Comparison of ENCODE assay signal across 22 cellular contexts in genomic region chr13:57925250-57925649, GRCh38.
DNase-seq lines count a peak whose midpoint lies in the region; ATAC-seq and TF ChIP-seq lines count a peak whose summit lies in the region.
"Had no signal": no experiment of that assay in that cellular context is flagged by ENCODE, and none has a peak within 500 bp of the region (broad histone marks: within the 10 kb centered on the region; RNA-seq: fewer than 3 reads in every experiment).

No MANE protein-coding gene starts in this region.

- H3K36me3 ChIP-seq in breast epithelium, result no peaks in the 10 kb centered on the region
- H3K36me3 ChIP-seq in OCI-LY3 (replicated peaks; ENCODE audit: low read depth, low read length), result no peaks in the 10 kb centered on the region
- H3K36me3 ChIP-seq in lower lobe of right lung, result no peaks in the 10 kb centered on the region
- H3K36me3 ChIP-seq: thoracic aorta had no signal

- no peak overlapping the region for H3K27ac Mint-ChIP-seq in MCF 10A (ENCODE audit: low read depth, unreplicated experiment)
- no peak overlapping the region for H3K27ac Mint-ChIP-seq in activated T-cell treated with anti-CD3 and anti-CD28 coated beads, Interleukin-2, amount 50 U/mL, for 24 hours
- H3K27ac Mint-ChIP-seq: activated T-helper 17 cell treated with anti-CD3 and anti-CD28 coated beads, Interleukin-2, amount 50 U/mL, for 72 hours; CD4-positive, alpha-beta memory T cell; nephron; stimulated activated memory B cell treated with anti-CD40 and anti-IgM and Interleukin-4, amounts not matched to agents 10 μg/mL and 1 μg/mL and 100 μg/mL, for 72 hours had no signal

- no peak overlapping the region for H3K27ac ChIP-seq in breast epithelium
- no peak overlapping the region for H3K27ac ChIP-seq in OCI-LY3 (ENCODE audit: low read length)
- no peak overlapping the region for H3K27ac ChIP-seq in lower lobe of right lung
- H3K27ac ChIP-seq: GM23248, thoracic aorta had no signal

- TF ChIP-seq CTCF in MCF 10A (IDR thresholded peaks at IDR 0.05; ENCODE audit: unreplicated experiment) (peak; percentile 8), breast epithelium (IDR thresholded peaks at IDR 0.05) (no peak), OCI-LY3 (IDR thresholded peaks at IDR 0.05; ENCODE audit: low read depth, low read length) (peak; percentile 57), epithelial cell of esophagus (IDR thresholded peaks at IDR 0.05; ENCODE audit: insufficient read depth, low read depth, low read length, missing control alignments) (no peak), retinal pigment epithelial cell (conservative IDR thresholded peaks at IDR 0.05; ENCODE audit: low read depth, low read length) (peak; percentile 21), lower lobe of right lung (IDR thresholded peaks at IDR 0.05) (no peak)

- no TSS peak for BruUV-seq in MCF 10A (replicated peaks; lab: Mats Ljungman, UMichigan)

- no peaks in the 10 kb centered on the region for H3K27me3 ChIP-seq in breast epithelium
- H3K27me3 ChIP-seq in OCI-LY3 (ENCODE audit: low read depth, low read length), result no peaks in the 10 kb centered on the region
- H3K27me3 ChIP-seq in lower lobe of right lung (ENCODE audit: low read depth), result no peaks in the 10 kb centered on the region

- peak; percentile 20 for DNase-seq in MCF 10A (ENCODE audit: unreplicated experiment)
- DNase-seq in breast epithelium (ENCODE audit: low spot score in 2 of 2), result no peak
- peak; percentile 2 for DNase-seq in epithelial cell of esophagus (ENCODE audit: low read depth)
- no peak for DNase-seq in retinal pigment epithelial cell (ENCODE audit: low read depth)
- no peak for DNase-seq in lower lobe of right lung
- DNase-seq in globus pallidus (ENCODE audit: low spot score), result no peak
- DNase-seq in activated T-cell treated with anti-CD3 and anti-CD28 coated beads, Interleukin-2, amount 50 U/mL, for 24 hours, result no peak
- DNase-seq: ACHN; CD4-positive, alpha-beta memory T cell; effector CD8-positive, alpha-beta T cell; GM23248; head of caudate nucleus; mesendoderm; NCI-H146; NCI-H226; stimulated activated CD4-positive, alpha-beta T cell treated with anti-CD3 and anti-CD28 coated beads, Interleukin-15, amount 100 ng/mL, for 24 hours; T1000 had no signal

- no peak for TF ChIP-seq POLR2A in breast epithelium (IDR thresholded peaks at IDR 0.05)

- H3K9me3 ChIP-seq in breast epithelium (no peaks in the 10 kb centered on the region), OCI-LY3 (ENCODE audit: insufficient read depth, low read length) (no peaks in the 10 kb centered on the region), lower lobe of right lung (no peaks in the 10 kb centered on the region)
- H3K9me3 ChIP-seq: thoracic aorta had no signal

- intact Hi-C loops in MCF 10A (cut with micrococcal nuclease), result no loop called here
- intact Hi-C loops in breast epithelium (cut with DNase I; ENCODE audit: low total_unique reads), result no loop called here
- intact Hi-C loops in lower lobe of right lung (cut with DNase I), result no loop called here

- H3K36me3 Mint-ChIP-seq in MCF 10A (ENCODE audit: insufficient read depth, unreplicated experiment), result no peaks in the 10 kb centered on the region
- H3K36me3 Mint-ChIP-seq in activated T-cell treated with anti-CD3 and anti-CD28 coated beads, Interleukin-2, amount 50 U/mL, for 24 hours (ENCODE audit: low read depth), result no peaks in the 10 kb centered on the region
- H3K36me3 Mint-ChIP-seq: CD4-positive, alpha-beta memory T cell; stimulated activated memory B cell treated with anti-CD40 and anti-IgM and Interleukin-4, amounts not matched to agents 10 μg/mL and 1 μg/mL and 100 μg/mL, for 72 hours had no signal

- H3K4me1 Mint-ChIP-seq in MCF 10A (ENCODE audit: insufficient read depth, unreplicated experiment), result no peaks in the 10 kb centered on the region
- no peaks in the 10 kb centered on the region for H3K4me1 Mint-ChIP-seq in activated T-cell treated with anti-CD3 and anti-CD28 coated beads, Interleukin-2, amount 50 U/mL, for 24 hours (ENCODE audit: low read depth)
- H3K4me1 Mint-ChIP-seq: activated T-helper 17 cell treated with anti-CD3 and anti-CD28 coated beads, Interleukin-2, amount 50 U/mL, for 72 hours; CD4-positive, alpha-beta memory T cell; nephron; stimulated activated memory B cell treated with anti-CD40 and anti-IgM and Interleukin-4, amounts not matched to agents 10 μg/mL and 1 μg/mL and 100 μg/mL, for 72 hours had no signal

- no peaks in the 10 kb centered on the region for H4K20me1 ChIP-seq in OCI-LY3 (ENCODE audit: insufficient read depth, low read length)

- H3K4me1 ChIP-seq in breast epithelium (no peaks in the 10 kb centered on the region), OCI-LY3 (ENCODE audit: low read length) (peaks cover 9% of the 10 kb centered on the region; the same call in 1 of the 2 replicates), lower lobe of right lung (no peaks in the 10 kb centered on the region)

- POLR2A ChIA-PET in MCF 10A (lab: Yijun Ruan, JAX), result no interaction called here

- CTCF ChIA-PET in MCF 10A (lab: Yijun Ruan, JAX), result no interaction called here

- H3K4me2 ChIP-seq in OCI-LY3 (ENCODE audit: low read length), result no peak overlapping the region

- H3K9ac ChIP-seq in OCI-LY3 (ENCODE audit: low read length), result no peak overlapping the region
- H3K9ac ChIP-seq: GM23248 had no signal

- H3K4me3 ChIP-seq in breast epithelium, result no peak overlapping the region
- no peak overlapping the region for H3K4me3 ChIP-seq in OCI-LY3 (ENCODE audit: low read length)
- no peak overlapping the region for H3K4me3 ChIP-seq in epithelial cell of esophagus (ENCODE audit: low read length)
- no peak overlapping the region for H3K4me3 ChIP-seq in retinal pigment epithelial cell (ENCODE audit: low read length)
- H3K4me3 ChIP-seq in lower lobe of right lung, result no peak overlapping the region
- H3K4me3 ChIP-seq: GM23248, thoracic aorta had no signal

- H3K9me3 Mint-ChIP-seq in MCF 10A (ENCODE audit: unreplicated experiment), result no peaks in the 10 kb centered on the region
- peaks cover 2% of the 10 kb centered on the region for H3K9me3 Mint-ChIP-seq in activated T-cell treated with anti-CD3 and anti-CD28 coated beads, Interleukin-2, amount 50 U/mL, for 24 hours
- H3K9me3 Mint-ChIP-seq: nephron; stimulated activated memory B cell treated with anti-CD40 and anti-IgM and Interleukin-4, amounts not matched to agents 10 μg/mL and 1 μg/mL and 100 μg/mL, for 72 hours had no signal

- no peak overlapping the region for H3K4me3 Mint-ChIP-seq in MCF 10A (ENCODE audit: unreplicated experiment)
- H3K4me3 Mint-ChIP-seq in activated T-cell treated with anti-CD3 and anti-CD28 coated beads, Interleukin-2, amount 50 U/mL, for 24 hours, result no peak overlapping the region
- H3K4me3 Mint-ChIP-seq: activated T-helper 17 cell treated with anti-CD3 and anti-CD28 coated beads, Interleukin-2, amount 50 U/mL, for 72 hours; CD4-positive, alpha-beta memory T cell; nephron; stimulated activated memory B cell treated with anti-CD40 and anti-IgM and Interleukin-4, amounts not matched to agents 10 μg/mL and 1 μg/mL and 100 μg/mL, for 72 hours had no signal

- no peak for ATAC-seq in lower lobe of right lung
- ATAC-seq: activated T-helper 17 cell treated with anti-CD3 and anti-CD28 coated beads, Interleukin-2, amount 50 U/mL, for 72 hours; stimulated activated memory B cell treated with anti-CD40 and anti-IgM and Interleukin-4, amounts not matched to agents 10 μg/mL and 1 μg/mL and 100 μg/mL, for 72 hours had no signal

- H2AFZ ChIP-seq in OCI-LY3 (ENCODE audit: low read depth, low read length), result 0 out of 2 replicates have a peak overlapping the region, but pooled peaks have one; percentile 20
- H2AFZ ChIP-seq: GM23248 had no signal

- peaks cover 36% of the 10 kb centered on the region for H3K27me3 Mint-ChIP-seq in MCF 10A (ENCODE audit: insufficient read depth, unreplicated experiment)
- H3K27me3 Mint-ChIP-seq in activated T-cell treated with anti-CD3 and anti-CD28 coated beads, Interleukin-2, amount 50 U/mL, for 24 hours, result no peaks in the 10 kb centered on the region
- H3K27me3 Mint-ChIP-seq: activated T-helper 17 cell treated with anti-CD3 and anti-CD28 coated beads, Interleukin-2, amount 50 U/mL, for 72 hours; CD4-positive, alpha-beta memory T cell; stimulated activated memory B cell treated with anti-CD40 and anti-IgM and Interleukin-4, amounts not matched to agents 10 μg/mL and 1 μg/mL and 100 μg/mL, for 72 hours had no signal

- H3K79me2 ChIP-seq in OCI-LY3 (ENCODE audit: low read length), result no peaks in the 10 kb centered on the region

Comparison
In these comparisons a context has a peak if more than half of its experiments do, and no peak if none do; other contexts are left out.
1. DNase-seq: peak in MCF 10A (single experiment) and epithelial cell of esophagus (single experiment); none in breast epithelium (0 of 2), retinal pigment epithelial cell (single experiment), lower lobe of right lung (single experiment), globus pallidus (single experiment) and activated T-cell treated with anti-CD3 and anti-CD28 coated beads, Interleukin-2, amount 50 U/mL, for 24 hours (single experiment).
2. CTCF ChIP-seq: peak in MCF 10A (single experiment), OCI-LY3 (single experiment) and retinal pigment epithelial cell (single experiment); none in breast epithelium (0 of 3), epithelial cell of esophagus (single experiment) and lower lobe of right lung (single experiment).